Comparison of ENCODE assay signal across 1 cellular context in genomic region chr7:154856737-154857136, GRCh38.
TF ChIP-seq lines count a peak whose summit lies in the region.

No MANE protein-coding gene starts in this region.

TF ChIP-seq in K562, 482 proteins besides CTCF, POLR2A, EP300 and RAD21 (continued from another document):
- TF ChIP-seq ZBTB12 (CRISPR knock-in tag; IDR thresholded peaks at IDR 0.05) (no peak), TCFL5 (CRISPR knock-in tag; conservative IDR thresholded peaks at IDR 0.05) (no peak), ZNF445 (CRISPR knock-in tag; IDR thresholded peaks at IDR 0.05; ENCODE audit: low read depth) (no peak), E4F1 (CRISPR knock-in tag; IDR thresholded peaks at IDR 0.05; ENCODE audit: borderline replicate concordance) (no peak), CREM (IDR thresholded peaks at IDR 0.05; ENCODE audit: low read depth) (no peak), NFYB (IDR thresholded peaks at IDR 0.05; ENCODE audit: extremely low read depth, insufficient read length) (no peak), ZNF766 (CRISPR knock-in tag; conservative IDR thresholded peaks at IDR 0.05) (no peak), REST (CRISPR knock-in tag; IDR thresholded peaks at IDR 0.05; ENCODE audit: low read depth) (no peak), ZNF316 (IDR thresholded peaks at IDR 0.05) (peak; percentile 92), SRSF3 (IDR thresholded peaks at IDR 0.05; ENCODE audit: insufficient read depth, low read length) (no peak), AFF1 (IDR thresholded peaks at IDR 0.05; ENCODE audit: low read depth in 1 of 2, partially characterized antibody in 2 of 2) (no peak), PRPF4 (IDR thresholded peaks at IDR 0.05; ENCODE audit: insufficient read depth, low read depth, low read length, poor library complexity, severe bottlenecking) (no peak), ZNF644 (tag; IDR thresholded peaks at IDR 0.05; ENCODE audit: low read depth) (no peak), ZNF174 (CRISPR knock-in tag; IDR thresholded peaks at IDR 0.05) (no peak), NEUROD1 (IDR thresholded peaks at IDR 0.05; ENCODE audit: borderline replicate concordance, low read depth, low read length, partially characterized antibody) (no peak), ZBED1 (IDR thresholded peaks at IDR 0.05) (no peak), MAFG (tag; conservative IDR thresholded peaks at IDR 0.05) (peak; percentile 87), NR2C1 (IDR thresholded peaks at IDR 0.05) (no peak), NR2C1 (tag; IDR thresholded peaks at IDR 0.05) (no peak), SMC3 (conservative IDR thresholded peaks at IDR 0.05; ENCODE audit: insufficient read depth, low read depth, low read length) (no peak), NFRKB (IDR thresholded peaks at IDR 0.05; ENCODE audit: low read depth) (no peak), ZNF354B (CRISPR knock-in tag; IDR thresholded peaks at IDR 0.05) (no peak), ZBTB1 (CRISPR knock-in tag; IDR thresholded peaks at IDR 0.05; ENCODE audit: borderline replicate concordance, low read depth) (no peak), NCOA4 (IDR thresholded peaks at IDR 0.05; ENCODE audit: partially characterized antibody) (no peak), WHSC1 (IDR thresholded peaks at IDR 0.05; ENCODE audit: low read length) (no peak), MTF1 (CRISPR knock-in tag; IDR thresholded peaks at IDR 0.05; ENCODE audit: borderline replicate concordance) (no peak), MAFK (IDR thresholded peaks at IDR 0.05; ENCODE audit: low read length) (peak; percentile 76), RCOR1 (IDR thresholded peaks at IDR 0.05; ENCODE audit: borderline replicate concordance in 1 of 2, low read depth in 2 of 2, low read length in 2 of 2) (no peak)
